Comparison of ENCODE assay signal across 19 cellular contexts in genomic region chr7:51261117-51261835, GRCh38. TPM values are rescaled to one million over a fixed set of nuclear protein-coding genes. Genes with fewer than 3 reads are reported as not detected.
DNase-seq lines count a peak whose midpoint lies in the region; ATAC-seq and TF ChIP-seq lines count a peak whose summit lies in the region.
"Had no signal": no experiment of that assay in that cellular context is flagged by ENCODE, and none has a peak within 500 bp of the region (broad histone marks: within the 10 kb centered on the region; RNA-seq: fewer than 3 reads in every experiment).

No MANE protein-coding gene starts in this region.

- peak; percentile 49 for DNase-seq in PC-3
- no peak for DNase-seq in heart right ventricle
- DNase-seq in trophoblast cell = peak; percentile 79 to 88
- DNase-seq in CD8-positive, alpha-beta memory T cell = no peak
- DNase-seq in stimulated activated CD4-positive, alpha-beta T cell treated with anti-CD3 and anti-CD28 coated beads, Interleukin-12 subunit alpha, Interleukin-12 subunit beta, amount 100 ng/mL, for 4 hours = no peak
- DNase-seq in PC-9 = no peak
- DNase-seq: activated B cell treated with CpG ODN at 0.5 μM for 24 hours; activated CD8-positive, alpha-beta T cell treated with anti-CD3 and anti-CD28 coated beads for 36 hours; activated gamma-delta T cell treated with Interleukin-2 at 50 U/mL for 16 hours; activated T-cell treated with anti-CD3 and anti-CD28 coated beads for 4 hours; CD4-positive, alpha-beta memory T cell; DND-41; stimulated activated CD4-positive, alpha-beta T cell treated with anti-CD3 and anti-CD28 coated beads, Interleukin-4, amount 100 ng/mL, for 4 hours; stimulated activated naive CD8-positive, alpha-beta T cell treated with anti-CD3 and anti-CD28 coated beads, Interleukin-15, Interleukin-2, amounts not matched to agents 100 U/mL and 50 U/mL, for 24 hours; T-helper 9 cell had no signal

- H3K9ac ChIP-seq in PC-3 (ENCODE audit: low read length) = no peak overlapping the region
- no peak overlapping the region for H3K9ac ChIP-seq in trophoblast cell (ENCODE audit: low read length)
- H3K9ac ChIP-seq: neural progenitor cell had no signal

- H3K79me1 ChIP-seq in trophoblast cell (ENCODE audit: low read length) = no peaks in the 10 kb centered on the region

- H3K4me3 ChIP-seq in HEK293 (ENCODE audit: low read depth, low read length) (no peak overlapping the region), PC-3 (ENCODE audit: low read length) (no peak overlapping the region), heart right ventricle (no peak overlapping the region), trophoblast cell (ENCODE audit: low read depth, low read length) (no peak overlapping the region), PC-9 (no peak overlapping the region)
- no peak overlapping the region for H3K4me3 ChIP-seq in CD8-positive, alpha-beta memory T cell (ENCODE audit: low read length)
- H3K4me3 ChIP-seq: neural progenitor cell, tibial nerve had no signal

- peaks cover 4% of the 10 kb centered on the region; the same call in 1 of the 2 replicates for H3K4me1 ChIP-seq in HEK293 (ENCODE audit: control insufficient read depth, insufficient read depth, low read length)
- H3K4me1 ChIP-seq in PC-3 (ENCODE audit: insufficient read depth, low read length) = peaks cover 34% of the 10 kb centered on the region
- H3K4me1 ChIP-seq in heart right ventricle = peaks cover 0 to 64% (median 4%) of the 10 kb centered on the region in 9 donors
- peaks cover 3 to 5% of the 10 kb centered on the region in 2 experiments for H3K4me1 ChIP-seq in trophoblast cell (ENCODE audit: control insufficient read depth in 1 of 2, insufficient read depth in 2 of 2, low read length in 2 of 2)
- H3K4me1 ChIP-seq in CD8-positive, alpha-beta memory T cell (ENCODE audit: insufficient read depth, low read length) = no peaks in the 10 kb centered on the region
- peaks cover 36% of the 10 kb centered on the region for H3K4me1 ChIP-seq in PC-9 (replicated peaks; ENCODE audit: insufficient read depth)

- H4K91ac ChIP-seq in trophoblast cell (ENCODE audit: low read depth, low read length) = no peak overlapping the region

- H3K27ac ChIP-seq in HEK293 (ENCODE audit: extremely low read depth, low read depth, low read length) (no peak overlapping the region), PC-3 (ENCODE audit: low read length) (no peak overlapping the region), heart right ventricle (peak overlapping the region in 6 of 10 donors; percentile 13 to 78 (median 30)), trophoblast cell (ENCODE audit: low read depth, low read length) (no peak overlapping the region), PC-9 (no peak overlapping the region)
- no peak overlapping the region for H3K27ac ChIP-seq in CD8-positive, alpha-beta memory T cell (ENCODE audit: low read depth, low read length)
- H3K27ac ChIP-seq: neural progenitor cell, tibial nerve had no signal

- TF ChIP-seq CTCF in HEK293 (tag by site-specific recombination; IDR thresholded peaks at IDR 0.05) (no peak), PC-3 (conservative IDR thresholded peaks at IDR 0.05; ENCODE audit: low read depth, low read length) (no peak), heart right ventricle (IDR thresholded peaks at IDR 0.05) (no peak), PC-9 (conservative IDR thresholded peaks at IDR 0.05) (no peak)

- H3K79me2 ChIP-seq in PC-3 (ENCODE audit: low read length) (peaks cover 13% of the 10 kb centered on the region; the same call in 1 of the 2 replicates), trophoblast cell (ENCODE audit: control insufficient read depth, insufficient read depth, low read length, poor library complexity) (no peaks in the 10 kb centered on the region), PC-9 (ENCODE audit: low read depth) (peaks cover 38% of the 10 kb centered on the region)

- H3K27me3 ChIP-seq in PC-3 (ENCODE audit: low read length) = no peaks in the 10 kb centered on the region
- no peaks in the 10 kb centered on the region for H3K27me3 ChIP-seq in heart right ventricle
- no peaks in the 10 kb centered on the region for H3K27me3 ChIP-seq in trophoblast cell (ENCODE audit: insufficient read depth, low read length)
- no peaks in the 10 kb centered on the region for H3K27me3 ChIP-seq in CD8-positive, alpha-beta memory T cell (ENCODE audit: insufficient read depth, low read length, poor library complexity, severe bottlenecking)
- H3K27me3 ChIP-seq in PC-9 (ENCODE audit: insufficient read depth, low read depth) = no peaks in the 10 kb centered on the region
- H3K27me3 ChIP-seq: neural progenitor cell, tibial nerve had no signal

- H4K20me1 ChIP-seq in PC-3 (ENCODE audit: low read length) (no peaks in the 10 kb centered on the region), PC-9 (ENCODE audit: insufficient read depth) (no peaks in the 10 kb centered on the region)

- H3K4ac ChIP-seq in trophoblast cell (ENCODE audit: low read depth, low read length) = no peak overlapping the region

- BruUV-seq in PC-3 (replicated peaks; lab: Mats Ljungman, UMichigan) (no TSS peak), PC-9 (replicated peaks; lab: Mats Ljungman, UMichigan) (no TSS peak)

- intact Hi-C loops in PC-3 (cut with micrococcal nuclease) = loop anchor here (5.0 kb wide), 1 partner anchor 56 kb away; the partner anchor contains the start of gene COBL
- intact Hi-C loops in heart right ventricle (cut with DNase I) = loop anchor here in 1 of 10 donors (5.0 kb wide), 1 partner anchor 46 kb away; no protein-coding TSS in a partner anchor
- intact Hi-C loops in PC-9 (cut with micrococcal nuclease; ENCODE audit: unreplicated experiment) = loop anchor here (5.0 kb wide), 2 partner anchors 34 to 41 kb away; no protein-coding TSS in a partner anchor

- no peak overlapping the region for H4K12ac ChIP-seq in trophoblast cell (ENCODE audit: low read depth, low read length)

- ATAC-seq in PC-3 = peak; percentile 25; the same call in 1 of the 2 replicates
- peak in 6 of 8 donors; percentile 22 to 85 (median 60) for ATAC-seq in heart right ventricle
- no peak for ATAC-seq in GM19035 (IDR thresholded peaks at IDR 0.05; ENCODE audit: unreplicated experiment)
- ATAC-seq: activated CD8-positive, alpha-beta T cell treated with anti-CD3 and anti-CD28 coated beads for 36 hours; stimulated activated naive CD8-positive, alpha-beta T cell treated with anti-CD3 and anti-CD28 coated beads, Interleukin-15, Interleukin-2, amounts not matched to agents 100 U/mL and 50 U/mL, for 24 hours had no signal

- no peak overlapping the region for H4K8ac ChIP-seq in trophoblast cell (ENCODE audit: low read depth, low read length)

- H3K36me3 ChIP-seq in HEK293 (ENCODE audit: control insufficient read depth in 2 of 2, insufficient read depth in 1 of 2, low read length in 2 of 2) = no peaks in the 10 kb centered on the region
- H3K36me3 ChIP-seq in PC-3 (ENCODE audit: low read depth, low read length) = no peaks in the 10 kb centered on the region
- H3K36me3 ChIP-seq in heart right ventricle = no peaks in the 10 kb centered on the region
- H3K36me3 ChIP-seq in trophoblast cell (ENCODE audit: control insufficient read depth in 1 of 2, insufficient read depth in 2 of 2, low read length in 2 of 2) = no peaks in the 10 kb centered on the region
- H3K36me3 ChIP-seq in CD8-positive, alpha-beta memory T cell (ENCODE audit: insufficient read depth, low read length) = no peaks in the 10 kb centered on the region
- no peaks in the 10 kb centered on the region for H3K36me3 ChIP-seq in PC-9 (ENCODE audit: low read depth)
- H3K36me3 ChIP-seq: neural progenitor cell, tibial nerve had no signal

- H3K14ac ChIP-seq in trophoblast cell (ENCODE audit: low read length) = no peak overlapping the region

- H3K4me2 ChIP-seq in PC-3 (ENCODE audit: low read length) (no peak overlapping the region), trophoblast cell (ENCODE audit: low read length) (no peak overlapping the region), PC-9 (no peak overlapping the region)
- H3K4me2 ChIP-seq: neural progenitor cell had no signal

- H2AK5ac ChIP-seq in trophoblast cell (ENCODE audit: low read length) = no peak overlapping the region

- H3K9me2 ChIP-seq in PC-3 (replicated peaks; ENCODE audit: low read length) = no peaks in the 10 kb centered on the region
- H3K9me2 ChIP-seq in PC-9 (ENCODE audit: insufficient read depth) = no peaks in the 10 kb centered on the region

- H3K36me3 Mint-ChIP-seq in CD8-positive, alpha-beta memory T cell = no peaks in the 10 kb centered on the region
- H3K36me3 Mint-ChIP-seq: CD4-positive, alpha-beta memory T cell; neural progenitor cell had no signal

- H3K4me3 Mint-ChIP-seq in CD8-positive, alpha-beta memory T cell = no peak overlapping the region
- H3K4me3 Mint-ChIP-seq: activated B cell treated with CpG ODN at 0.5 μM for 24 hours; activated CD8-positive, alpha-beta T cell treated with anti-CD3 and anti-CD28 coated beads for 36 hours; CD4-positive, alpha-beta memory T cell had no signal

- no peaks in the 10 kb centered on the region for H3K4me1 Mint-ChIP-seq in CD8-positive, alpha-beta memory T cell
- H3K4me1 Mint-ChIP-seq: activated B cell treated with CpG ODN at 0.5 μM for 24 hours; CD4-positive, alpha-beta memory T cell had no signal

- H3K18ac ChIP-seq in trophoblast cell (ENCODE audit: low read length) = no peak overlapping the region

- H3K9me3 ChIP-seq in HEK293 (ENCODE audit: control insufficient read depth, insufficient read depth, low read depth, low read length) (no peaks in the 10 kb centered on the region), PC-3 (ENCODE audit: low read length) (no peaks in the 10 kb centered on the region), heart right ventricle (no peaks in the 10 kb centered on the region), trophoblast cell (ENCODE audit: insufficient read depth, low read depth, low read length) (peaks cover 3% of the 10 kb centered on the region), PC-9 (ENCODE audit: insufficient read depth, low read depth) (no peaks in the 10 kb centered on the region)
- H3K9me3 ChIP-seq in CD8-positive, alpha-beta memory T cell (ENCODE audit: low read length) = no peaks in the 10 kb centered on the region
- H3K9me3 ChIP-seq: tibial nerve had no signal

- POLR2A ChIA-PET in HEK293 (lab: Yijun Ruan, JAX) (no interaction called here), PC-3 (lab: Charles Lee; ENCODE audit: unreplicated experiment) (no interaction called here), PC-9 (lab: Charles Lee; ENCODE audit: unreplicated experiment) (no interaction called here)
- POLR2A ChIA-PET in CD8-positive, alpha-beta memory T cell (lab: Charles Lee) = no interaction called here

- H3K27ac Mint-ChIP-seq in CD8-positive, alpha-beta memory T cell = no peak overlapping the region
- H3K27ac Mint-ChIP-seq: activated B cell treated with CpG ODN at 0.5 μM for 24 hours; activated CD8-positive, alpha-beta T cell treated with anti-CD3 and anti-CD28 coated beads for 36 hours; neural progenitor cell had no signal

- 54 to 63% methylated on average over 15 of the region's 15 CpGs for WGBS in heart right ventricle, 2 donors
- WGBS in trophoblast cell (ENCODE audit: extremely low coverage, insufficient coverage, insufficient read length) = no CpG with 5 or more reads among the region's 15 CpGs

- H3K23ac ChIP-seq in trophoblast cell (ENCODE audit: low read length) = no peak overlapping the region

- CTCF ChIA-PET in HEK293 (lab: Yijun Ruan, JAX) = interaction anchor here (0.5 kb wide), 1 partner anchor 10 kb away, joined by 3 read pairs; no protein-coding TSS in a partner anchor
- CTCF ChIA-PET in PC-3 (lab: Charles Lee) = no interaction called here
- CTCF ChIA-PET in CD8-positive, alpha-beta memory T cell (lab: Charles Lee) = no interaction called here
- CTCF ChIA-PET in PC-9 (lab: Charles Lee) = no interaction called here

- no peak overlapping the region for H2BK5ac ChIP-seq in trophoblast cell (ENCODE audit: low read depth, low read length, poor library complexity)

- peaks cover 2 to 10% of the 10 kb centered on the region in 2 donors for H3K27me3 Mint-ChIP-seq in CD8-positive, alpha-beta memory T cell

- peaks cover 0 to 2% (median 0%) of the 10 kb centered on the region in 5 donors for H3K9me3 Mint-ChIP-seq in CD8-positive, alpha-beta memory T cell
- H3K9me3 Mint-ChIP-seq: activated B cell treated with CpG ODN at 0.5 μM for 24 hours; activated CD8-positive, alpha-beta T cell treated with anti-CD3 and anti-CD28 coated beads for 36 hours; neural progenitor cell had no signal

- H2AFZ ChIP-seq in PC-3 (ENCODE audit: low read length) (no peak overlapping the region), trophoblast cell (ENCODE audit: insufficient read depth, low read length, poor library complexity) (no peak overlapping the region), PC-9 (no peak overlapping the region)
- H2AFZ ChIP-seq: neural progenitor cell had no signal

- H3F3A ChIP-seq in PC-3 (ENCODE audit: low read length, unreplicated experiment) (no peaks in the 10 kb centered on the region), PC-9 (ENCODE audit: insufficient read depth, low read depth) (peaks cover 22% of the 10 kb centered on the region)

- H2BK120ac ChIP-seq in trophoblast cell (ENCODE audit: insufficient read depth, low read length, poor library complexity) = no peak overlapping the region

- no peak overlapping the region for H2BK12ac ChIP-seq in trophoblast cell (ENCODE audit: low read length)

RNA-seq across cellular contexts. Expression of gene COBL, which starts 55.3 kb away (rescaled TPM):
- total RNA-seq in PC-3 (2014; rRNA removed) (8.6 and 8.8 TPM in 2 replicates), heart right ventricle (100 to 1,000 TPM in 2 of 10 donors, 10 to 100 TPM in 8; 60.3 to 109 (median 90.6) TPM), PC-9 (2021) (49.4 and 51.4 TPM in 2 replicates)
- 10 to 100 TPM; 15.5 to 25.6 TPM for polyA plus RNA-seq in heart right ventricle
- polyA plus RNA-seq in trophoblast cell (2013) = 21.2 and 22.2 TPM in 2 replicates
- not detected for total RNA-seq in CD8-positive, alpha-beta memory T cell
- not detected for polyA plus RNA-seq in CD8-positive, alpha-beta memory T cell
- total RNA-seq: activated B cell treated with CpG ODN at 0.5 μM for 24 hours; activated CD8-positive, alpha-beta T cell treated with anti-CD3 and anti-CD28 coated beads for 36 hours; CD4-positive, alpha-beta memory T cell had no signal
- polyA plus RNA-seq: CD4-positive, alpha-beta memory T cell had no signal

Comparison
In these comparisons a context has a peak if more than half of its experiments do, and no peak if none do; other contexts are left out.
1. H3K27ac ChIP-seq: peak in heart right ventricle (6 of 10); none in HEK293 (single experiment), PC-3 (single experiment), trophoblast cell (single experiment), CD8-positive, alpha-beta memory T cell (single experiment) and PC-9 (single experiment).
2. DNase-seq: peak in PC-3 (single experiment) and trophoblast cell (2 of 2); none in heart right ventricle (0 of 2), CD8-positive, alpha-beta memory T cell (0 of 5), stimulated activated CD4-positive, alpha-beta T cell treated with anti-CD3 and anti-CD28 coated beads, Interleukin-12 subunit alpha, Interleukin-12 subunit beta, amount 100 ng/mL, for 4 hours (single experiment) and PC-9 (0 of 2).